Comparison of ENCODE assay signal across 1 cellular context in the genomic region with DNA sequence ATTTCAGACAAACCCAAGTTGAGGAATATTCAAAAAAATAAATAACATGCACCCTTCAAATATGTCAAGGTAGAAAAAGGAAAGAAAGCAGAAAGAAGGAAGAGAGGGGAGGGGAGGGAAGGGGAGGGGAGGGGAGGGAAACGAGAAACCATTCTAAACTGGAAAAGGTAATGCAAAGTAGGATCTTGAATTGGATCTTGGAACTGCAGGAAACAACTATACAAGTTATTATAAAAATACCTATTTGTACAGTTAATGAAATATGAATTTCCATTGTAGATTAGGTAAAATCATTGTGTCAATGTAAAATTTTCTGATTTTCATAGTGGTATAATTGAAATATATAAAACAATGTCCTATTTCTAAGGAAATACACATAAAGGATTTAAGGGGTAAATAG.
TF ChIP-seq lines count a peak whose summit lies in the region.

No MANE protein-coding gene starts in this region.

TF ChIP-seq in K562, 482 proteins besides CTCF, POLR2A, EP300 and RAD21 (continued from another document):
- TF ChIP-seq, protein P1, sequence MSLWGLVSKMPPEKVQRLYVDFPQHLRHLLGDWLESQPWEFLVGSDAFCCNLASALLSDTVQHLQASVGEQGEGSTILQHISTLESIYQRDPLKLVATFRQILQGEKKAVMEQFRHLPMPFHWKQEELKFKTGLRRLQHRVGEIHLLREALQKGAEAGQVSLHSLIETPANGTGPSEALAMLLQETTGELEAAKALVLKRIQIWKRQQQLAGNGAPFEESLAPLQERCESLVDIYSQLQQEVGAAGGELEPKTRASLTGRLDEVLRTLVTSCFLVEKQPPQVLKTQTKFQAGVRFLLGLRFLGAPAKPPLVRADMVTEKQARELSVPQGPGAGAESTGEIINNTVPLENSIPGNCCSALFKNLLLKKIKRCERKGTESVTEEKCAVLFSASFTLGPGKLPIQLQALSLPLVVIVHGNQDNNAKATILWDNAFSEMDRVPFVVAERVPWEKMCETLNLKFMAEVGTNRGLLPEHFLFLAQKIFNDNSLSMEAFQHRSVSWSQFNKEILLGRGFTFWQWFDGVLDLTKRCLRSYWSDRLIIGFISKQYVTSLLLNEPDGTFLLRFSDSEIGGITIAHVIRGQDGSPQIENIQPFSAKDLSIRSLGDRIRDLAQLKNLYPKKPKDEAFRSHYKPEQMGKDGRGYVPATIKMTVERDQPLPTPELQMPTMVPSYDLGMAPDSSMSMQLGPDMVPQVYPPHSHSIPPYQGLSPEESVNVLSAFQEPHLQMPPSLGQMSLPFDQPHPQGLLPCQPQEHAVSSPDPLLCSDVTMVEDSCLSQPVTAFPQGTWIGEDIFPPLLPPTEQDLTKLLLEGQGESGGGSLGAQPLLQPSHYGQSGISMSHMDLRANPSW (CRISPR knock-in tag; IDR thresholded peaks at IDR 0.05): no peak
- TF ChIP-seq MYBL2 (IDR thresholded peaks at IDR 0.05; ENCODE audit: low read depth): no peak
- TF ChIP-seq MYBL2 (CRISPR knock-in tag; IDR thresholded peaks at IDR 0.05; ENCODE audit: borderline replicate concordance): no peak
- no peak for TF ChIP-seq ZNF24 (IDR thresholded peaks at IDR 0.05)
- TF ChIP-seq BCL6 (CRISPR knock-in tag; IDR thresholded peaks at IDR 0.05): no peak
- TF ChIP-seq DIDO1 (tag; IDR thresholded peaks at IDR 0.05; ENCODE audit: low read depth): no peak
- no peak for TF ChIP-seq HCFC1 (IDR thresholded peaks at IDR 0.05; ENCODE audit: low read depth, low read length)
